21 cellular contexts compared by ENCODE assay signal in the genomic region with DNA sequence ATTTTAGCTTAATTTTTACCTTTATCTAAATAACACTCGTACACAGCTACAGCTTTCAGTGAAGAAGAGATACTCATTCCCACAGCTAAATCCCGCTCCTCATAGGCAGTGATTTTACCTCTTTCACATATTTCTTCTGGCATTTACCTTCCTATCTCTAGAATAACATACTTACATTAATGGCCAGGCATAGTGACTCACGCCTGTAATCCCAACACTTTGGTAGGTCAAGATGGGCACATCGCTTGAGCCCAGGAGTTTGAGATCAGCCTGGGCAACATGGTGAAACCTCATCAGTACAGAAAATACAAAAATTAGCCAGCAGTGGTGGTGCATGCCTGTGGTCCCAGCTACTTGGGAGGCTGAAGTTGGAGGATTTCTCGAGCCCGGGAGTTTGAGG.
"Had no signal": no experiment of that assay in that cellular context is flagged by ENCODE, and none has a peak within 500 bp of the region (broad histone marks: within the 10 kb centered on the region; RNA-seq: fewer than 3 reads in every experiment).

No MANE protein-coding gene starts in this region.

- H3K27ac ChIP-seq: lower lobe of right lung, pancreas, prostate gland, sigmoid colon, tibial nerve, upper lobe of right lung had no signal

- DNase-seq: left cardiac atrium; lower lobe of right lung; mammary epithelial cell; mesenchymal stem cell; naive thymus-derived CD8-positive, alpha-beta T cell; nucleus accumbens; pancreas; posterior cingulate gyrus; retina; right cardiac atrium; sigmoid colon; small intestine; spleen; stimulated activated CD4-positive, alpha-beta T cell treated with anti-CD3 and anti-CD28 coated beads, Interleukin-4, amount 100 ng/mL, for 24 hours; stimulated activated naive CD4-positive, alpha-beta T cell; substantia nigra; upper lobe of right lung had no signal

- H2AFZ ChIP-seq: hepatocyte had no signal

- H3K4me2 ChIP-seq: hepatocyte had no signal

- H3K4me1 ChIP-seq: pancreas, prostate gland, sigmoid colon, tibial nerve had no signal

- H3K4me3 ChIP-seq: hepatocyte, lower lobe of right lung, pancreas, prostate gland, sigmoid colon, spleen, tibial nerve, upper lobe of right lung had no signal

- H3K36me3 ChIP-seq: lower lobe of right lung, pancreas, prostate gland, sigmoid colon, spleen, tibial nerve, upper lobe of right lung had no signal

- H3K9me3 ChIP-seq: lower lobe of right lung, pancreas, prostate gland, tibial nerve, upper lobe of right lung had no signal

- H3K27me3 ChIP-seq: hepatocyte, pancreas, sigmoid colon, spleen, tibial nerve had no signal

- ATAC-seq: left cardiac atrium; left lobe of liver; lower lobe of right lung; naive thymus-derived CD8-positive, alpha-beta T cell; pancreas; right cardiac atrium; upper lobe of right lung had no signal
